ENCODE assay signal across 8 cellular contexts in genomic region chr15:99213187-99213811, GRCh38. TPM values are rescaled to one million over a fixed set of nuclear protein-coding genes. Genes with fewer than 3 reads are reported as not detected.
DNase-seq lines count a peak whose midpoint lies in the region; ATAC-seq and TF ChIP-seq lines count a peak whose summit lies in the region.

No MANE protein-coding gene starts in this region.

- H3K9me3 ChIP-seq in left ventricle myocardium inferior (replicated peaks) = no peaks in the 10 kb centered on the region

- H3K4me3 ChIP-seq in left ventricle myocardium inferior = no peak overlapping the region

- no peaks in the 10 kb centered on the region for H3K27me3 ChIP-seq in left ventricle myocardium inferior (ENCODE audit: low read depth)

- peak; percentile 95 for TF ChIP-seq CTCF in left ventricle myocardium inferior (IDR thresholded peaks at IDR 0.05; ENCODE audit: borderline replicate concordance)

- intact Hi-C loops in left ventricle myocardium inferior (cut with micrococcal nuclease) = loop anchor here (2.0 to 5.0 kb wide), 2 partner anchors 41 to 110 kb away; no protein-coding TSS in a partner anchor

- peak; percentile 93 for ATAC-seq in GM21529 (IDR thresholded peaks at IDR 0.05; ENCODE audit: unreplicated experiment)
- no peak for ATAC-seq in GM19035 (IDR thresholded peaks at IDR 0.05; ENCODE audit: unreplicated experiment)

- H3K36me3 ChIP-seq in left ventricle myocardium inferior = peaks cover 27% of the 10 kb centered on the region

- H3K4me1 ChIP-seq in left ventricle myocardium inferior = peaks cover 23% of the 10 kb centered on the region

- DNase-seq in D341Med (ENCODE audit: low spot score) = peak; percentile 72
- DNase-seq in M059J (ENCODE audit: low read depth) = peak; percentile 61
- peak; percentile 50 for DNase-seq in SW480 (ENCODE audit: low spot score)
- peak; percentile 58 for DNase-seq in amniotic epithelial cell (ENCODE audit: low read depth)
- peak; percentile 80 for DNase-seq in left ventricle myocardium inferior
- peak; percentile 58 for DNase-seq in renal cortical epithelial cell (ENCODE audit: low read depth)

- peak overlapping the region; percentile 50 for H3K27ac ChIP-seq in left ventricle myocardium inferior (replicated peaks)

RNA-seq across cellular contexts. Expression of gene TTC23, which starts 36.1 kb away (rescaled TPM):
- 34.5 and 36.4 TPM in 2 replicates for total RNA-seq in M059J (2014; rRNA removed; shearing (Covaris generic))
- 11.4 TPM for total RNA-seq in left ventricle myocardium inferior
- total RNA-seq in renal cortical epithelial cell = 32.5 and 47.3 TPM in 2 replicates

RNA-seq across cellular contexts. Expression of gene LRRC28, which starts 38.0 kb away (rescaled TPM):
- 19.9 and 31.9 TPM in 2 replicates for total RNA-seq in M059J (2014; rRNA removed; shearing (Covaris generic))
- total RNA-seq in left ventricle myocardium inferior (22.9 TPM), renal cortical epithelial cell (20.0 and 27.8 TPM in 2 replicates)
